Comparison of ENCODE assay signal across 13 cellular contexts in genomic region chr13:100209857-100210580, GRCh38.
A peak's percentile ranks its signal among the peaks of the same experiment; 100 is the strongest.
DNase-seq lines count a peak whose midpoint lies in the region; ATAC-seq and TF ChIP-seq lines count a peak whose summit lies in the region.
"Had no signal": no experiment of that assay in that cellular context is flagged by ENCODE, and none has a peak within 500 bp of the region (broad histone marks: within the 10 kb centered on the region; RNA-seq: fewer than 3 reads in every experiment).

No MANE protein-coding gene starts in this region.

- H3K27me3 Mint-ChIP-seq in dendritic cell treated with granulocyte-macrophage colony-stimulating factor and Interleukin-4, amounts not matched to agents 40 ng/mL and 50 ng/mL, for 4 days: no peaks in the 10 kb centered on the region

- peak overlapping the region; percentile 49 for H3K27ac Mint-ChIP-seq in dendritic cell treated with granulocyte-macrophage colony-stimulating factor and Interleukin-4, amounts not matched to agents 40 ng/mL and 50 ng/mL, for 4 days

- no peaks in the 10 kb centered on the region for H4K20me1 ChIP-seq in osteoblast (ENCODE audit: insufficient read depth, low read length)

- peaks cover 8% of the 10 kb centered on the region for H3K9me3 Mint-ChIP-seq in dendritic cell treated with granulocyte-macrophage colony-stimulating factor and Interleukin-4, amounts not matched to agents 40 ng/mL and 50 ng/mL, for 4 days

- no peak for TF ChIP-seq CTCF in osteoblast (IDR thresholded peaks at IDR 0.05; ENCODE audit: extremely low read depth, low read depth, low read length)

- no peak overlapping the region for H3K4me3 ChIP-seq in osteoblast (ENCODE audit: insufficient read depth, low read length)
- H3K4me3 ChIP-seq: stomach had no signal

- ATAC-seq in GM19397 (IDR thresholded peaks at IDR 0.05; ENCODE audit: unreplicated experiment) (no peak), GM18498 (IDR thresholded peaks at IDR 0.05; ENCODE audit: unreplicated experiment) (no peak)

- peak overlapping the region; percentile 79 for H3K4me2 ChIP-seq in osteoblast (ENCODE audit: insufficient read depth, low read length)

- DNase-seq in GM03348 (ENCODE audit: low spot score) (peak; percentile 60), OCI-M1 (lab: John Stamatoyannopoulos, UW) (peak; percentile 11), osteoblast (ENCODE audit: insufficient read length, low spot score, missing footprints) (peak; percentile 41), HEK293T (ENCODE audit: extremely low spot score) (no peak)
- no peak for DNase-seq in central memory CD4-positive, alpha-beta T cell
- DNase-seq: activated CD4-positive, alpha-beta T cell treated with anti-CD3 and anti-CD28 coated beads, Interleukin-2, amount 50 U/mL, for 48 hours; DMS 273 treated with DMSO at 0.1 percent for 48 hours; NCI-H1436 treated with DMSO at 0.1 percent for 48 hours; NCI-H82; stomach had no signal

- no peaks in the 10 kb centered on the region for H3K27me3 ChIP-seq in osteoblast (ENCODE audit: insufficient read depth, low read length)
- H3K27me3 ChIP-seq: stomach had no signal

- CTCF ChIA-PET in HEK293T (lab: Yijun Ruan, JAX): no interaction called here

- no peaks in the 10 kb centered on the region for H3K9me3 ChIP-seq in osteoblast (ENCODE audit: low read depth, low read length)
- H3K9me3 ChIP-seq: stomach had no signal

- H3K27ac ChIP-seq in osteoblast (ENCODE audit: low read depth, low read length): peak overlapping the region; percentile 97
- H3K27ac ChIP-seq: stomach had no signal

- peaks cover 45% of the 10 kb centered on the region for H3K4me1 Mint-ChIP-seq in dendritic cell treated with granulocyte-macrophage colony-stimulating factor and Interleukin-4, amounts not matched to agents 40 ng/mL and 50 ng/mL, for 4 days (ENCODE audit: low read depth)

- no peak overlapping the region for H3K4me3 Mint-ChIP-seq in dendritic cell treated with granulocyte-macrophage colony-stimulating factor and Interleukin-4, amounts not matched to agents 40 ng/mL and 50 ng/mL, for 4 days

- H3K79me2 ChIP-seq in osteoblast (ENCODE audit: insufficient read depth, low read length): no peaks in the 10 kb centered on the region

- intact Hi-C loops in dendritic cell treated with granulocyte-macrophage colony-stimulating factor and Interleukin-4, amounts not matched to agents 40 ng/mL and 50 ng/mL, for 4 days (cut with micrococcal nuclease): no loop called here

- no peaks in the 10 kb centered on the region for H3K36me3 ChIP-seq in osteoblast (ENCODE audit: insufficient read depth, low read length)

- H3K4me1 ChIP-seq in osteoblast (ENCODE audit: insufficient read depth, low read length): peaks cover 47% of the 10 kb centered on the region

- no peak overlapping the region for H2AFZ ChIP-seq in osteoblast (ENCODE audit: low read length)

- peaks cover 8% of the 10 kb centered on the region for H3K36me3 Mint-ChIP-seq in dendritic cell treated with granulocyte-macrophage colony-stimulating factor and Interleukin-4, amounts not matched to agents 40 ng/mL and 50 ng/mL, for 4 days (ENCODE audit: low read depth)

- POLR2A ChIA-PET in HEK293T (lab: Yijun Ruan, JAX): no interaction called here

TF ChIP-seq in HEK293T, 16 proteins besides CTCF, POLR2A, EP300 and RAD21:
- no peak for TF ChIP-seq BHLHE40 (IDR thresholded peaks at IDR 0.05; ENCODE audit: borderline replicate concordance)
- no peak for TF ChIP-seq TARDBP (IDR thresholded peaks at IDR 0.05)
- no peak for TF ChIP-seq FOXM1 (IDR thresholded peaks at IDR 0.05; ENCODE audit: borderline replicate concordance)

Comparison
In these comparisons a context has a peak if more than half of its experiments do, and no peak if none do; other contexts are left out.
1. DNase-seq: peak in GM03348 (single experiment), OCI-M1 (single experiment) and osteoblast (single experiment); none in central memory CD4-positive, alpha-beta T cell (single experiment) and HEK293T (single experiment).